Comparison of ENCODE assay signal across 1 cellular context in the genomic region with DNA sequence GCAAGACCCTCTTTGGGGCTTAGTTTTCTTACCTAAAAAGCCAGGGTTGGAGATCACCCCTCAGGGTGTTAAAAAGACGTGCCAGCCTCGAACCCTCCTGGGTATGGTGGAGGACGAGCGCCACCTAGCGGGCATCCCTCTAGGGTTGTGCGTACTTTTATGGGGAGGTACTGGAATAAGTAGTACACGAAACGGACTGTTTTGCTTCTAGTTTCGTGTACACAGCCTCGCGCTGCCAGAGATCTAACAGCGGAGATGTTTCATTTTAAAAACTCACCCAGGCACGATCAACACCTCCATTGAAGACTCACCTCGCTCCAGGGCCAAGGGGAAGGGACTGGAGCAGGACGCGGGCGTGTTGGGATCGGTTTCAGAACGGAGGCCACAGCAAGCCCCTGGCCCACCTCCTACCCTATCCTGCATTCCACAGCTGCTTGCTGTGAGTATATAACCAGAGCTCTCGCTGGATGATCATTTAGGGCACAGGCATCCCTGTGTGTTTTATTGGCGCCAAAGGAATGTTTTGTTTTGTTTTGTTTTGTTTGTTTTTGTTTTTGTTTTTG.
TF ChIP-seq lines count a peak whose summit lies in the region.

No MANE protein-coding gene starts in this region.

TF ChIP-seq in K562, 482 proteins besides CTCF, POLR2A, EP300 and RAD21 (continued from another document and continues in another):
- TF ChIP-seq, protein P1, sequence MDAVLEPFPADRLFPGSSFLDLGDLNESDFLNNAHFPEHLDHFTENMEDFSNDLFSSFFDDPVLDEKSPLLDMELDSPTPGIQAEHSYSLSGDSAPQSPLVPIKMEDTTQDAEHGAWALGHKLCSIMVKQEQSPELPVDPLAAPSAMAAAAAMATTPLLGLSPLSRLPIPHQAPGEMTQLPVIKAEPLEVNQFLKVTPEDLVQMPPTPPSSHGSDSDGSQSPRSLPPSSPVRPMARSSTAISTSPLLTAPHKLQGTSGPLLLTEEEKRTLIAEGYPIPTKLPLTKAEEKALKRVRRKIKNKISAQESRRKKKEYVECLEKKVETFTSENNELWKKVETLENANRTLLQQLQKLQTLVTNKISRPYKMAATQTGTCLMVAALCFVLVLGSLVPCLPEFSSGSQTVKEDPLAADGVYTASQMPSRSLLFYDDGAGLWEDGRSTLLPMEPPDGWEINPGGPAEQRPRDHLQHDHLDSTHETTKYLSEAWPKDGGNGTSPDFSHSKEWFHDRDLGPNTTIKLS (IDR thresholded peaks at IDR 0.05; ENCODE audit: borderline replicate concordance, low read depth), result no peak
- no peak for TF ChIP-seq BMI1 (IDR thresholded peaks at IDR 0.05; ENCODE audit: low read length)
- TF ChIP-seq HNRNPL (IDR thresholded peaks at IDR 0.05; ENCODE audit: low read depth, low read length), result no peak
- no peak for TF ChIP-seq ZNF699 (CRISPR knock-in tag; IDR thresholded peaks at IDR 0.05; ENCODE audit: insufficient replicate concordance)
- TF ChIP-seq STAT5A (IDR thresholded peaks at IDR 0.05; ENCODE audit: borderline replicate concordance, low read length), result no peak
- TF ChIP-seq, protein P2, sequence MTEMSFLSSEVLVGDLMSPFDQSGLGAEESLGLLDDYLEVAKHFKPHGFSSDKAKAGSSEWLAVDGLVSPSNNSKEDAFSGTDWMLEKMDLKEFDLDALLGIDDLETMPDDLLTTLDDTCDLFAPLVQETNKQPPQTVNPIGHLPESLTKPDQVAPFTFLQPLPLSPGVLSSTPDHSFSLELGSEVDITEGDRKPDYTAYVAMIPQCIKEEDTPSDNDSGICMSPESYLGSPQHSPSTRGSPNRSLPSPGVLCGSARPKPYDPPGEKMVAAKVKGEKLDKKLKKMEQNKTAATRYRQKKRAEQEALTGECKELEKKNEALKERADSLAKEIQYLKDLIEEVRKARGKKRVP (CRISPR knock-in tag; IDR thresholded peaks at IDR 0.05), result no peak
- TF ChIP-seq ARID2 (IDR thresholded peaks at IDR 0.05), result peak; percentile 89
- TF ChIP-seq, protein P3, sequence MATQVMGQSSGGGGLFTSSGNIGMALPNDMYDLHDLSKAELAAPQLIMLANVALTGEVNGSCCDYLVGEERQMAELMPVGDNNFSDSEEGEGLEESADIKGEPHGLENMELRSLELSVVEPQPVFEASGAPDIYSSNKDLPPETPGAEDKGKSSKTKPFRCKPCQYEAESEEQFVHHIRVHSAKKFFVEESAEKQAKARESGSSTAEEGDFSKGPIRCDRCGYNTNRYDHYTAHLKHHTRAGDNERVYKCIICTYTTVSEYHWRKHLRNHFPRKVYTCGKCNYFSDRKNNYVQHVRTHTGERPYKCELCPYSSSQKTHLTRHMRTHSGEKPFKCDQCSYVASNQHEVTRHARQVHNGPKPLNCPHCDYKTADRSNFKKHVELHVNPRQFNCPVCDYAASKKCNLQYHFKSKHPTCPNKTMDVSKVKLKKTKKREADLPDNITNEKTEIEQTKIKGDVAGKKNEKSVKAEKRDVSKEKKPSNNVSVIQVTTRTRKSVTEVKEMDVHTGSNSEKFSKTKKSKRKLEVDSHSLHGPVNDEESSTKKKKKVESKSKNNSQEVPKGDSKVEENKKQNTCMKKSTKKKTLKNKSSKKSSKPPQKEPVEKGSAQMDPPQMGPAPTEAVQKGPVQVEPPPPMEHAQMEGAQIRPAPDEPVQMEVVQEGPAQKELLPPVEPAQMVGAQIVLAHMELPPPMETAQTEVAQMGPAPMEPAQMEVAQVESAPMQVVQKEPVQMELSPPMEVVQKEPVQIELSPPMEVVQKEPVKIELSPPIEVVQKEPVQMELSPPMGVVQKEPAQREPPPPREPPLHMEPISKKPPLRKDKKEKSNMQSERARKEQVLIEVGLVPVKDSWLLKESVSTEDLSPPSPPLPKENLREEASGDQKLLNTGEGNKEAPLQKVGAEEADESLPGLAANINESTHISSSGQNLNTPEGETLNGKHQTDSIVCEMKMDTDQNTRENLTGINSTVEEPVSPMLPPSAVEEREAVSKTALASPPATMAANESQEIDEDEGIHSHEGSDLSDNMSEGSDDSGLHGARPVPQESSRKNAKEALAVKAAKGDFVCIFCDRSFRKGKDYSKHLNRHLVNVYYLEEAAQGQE (CRISPR knock-in tag; IDR thresholded peaks at IDR 0.05; ENCODE audit: low read depth), result no peak
- TF ChIP-seq ZBTB7A (IDR thresholded peaks at IDR 0.05; ENCODE audit: borderline replicate concordance, control insufficient read depth, low read depth, low read length), result no peak
- TF ChIP-seq, protein P4, sequence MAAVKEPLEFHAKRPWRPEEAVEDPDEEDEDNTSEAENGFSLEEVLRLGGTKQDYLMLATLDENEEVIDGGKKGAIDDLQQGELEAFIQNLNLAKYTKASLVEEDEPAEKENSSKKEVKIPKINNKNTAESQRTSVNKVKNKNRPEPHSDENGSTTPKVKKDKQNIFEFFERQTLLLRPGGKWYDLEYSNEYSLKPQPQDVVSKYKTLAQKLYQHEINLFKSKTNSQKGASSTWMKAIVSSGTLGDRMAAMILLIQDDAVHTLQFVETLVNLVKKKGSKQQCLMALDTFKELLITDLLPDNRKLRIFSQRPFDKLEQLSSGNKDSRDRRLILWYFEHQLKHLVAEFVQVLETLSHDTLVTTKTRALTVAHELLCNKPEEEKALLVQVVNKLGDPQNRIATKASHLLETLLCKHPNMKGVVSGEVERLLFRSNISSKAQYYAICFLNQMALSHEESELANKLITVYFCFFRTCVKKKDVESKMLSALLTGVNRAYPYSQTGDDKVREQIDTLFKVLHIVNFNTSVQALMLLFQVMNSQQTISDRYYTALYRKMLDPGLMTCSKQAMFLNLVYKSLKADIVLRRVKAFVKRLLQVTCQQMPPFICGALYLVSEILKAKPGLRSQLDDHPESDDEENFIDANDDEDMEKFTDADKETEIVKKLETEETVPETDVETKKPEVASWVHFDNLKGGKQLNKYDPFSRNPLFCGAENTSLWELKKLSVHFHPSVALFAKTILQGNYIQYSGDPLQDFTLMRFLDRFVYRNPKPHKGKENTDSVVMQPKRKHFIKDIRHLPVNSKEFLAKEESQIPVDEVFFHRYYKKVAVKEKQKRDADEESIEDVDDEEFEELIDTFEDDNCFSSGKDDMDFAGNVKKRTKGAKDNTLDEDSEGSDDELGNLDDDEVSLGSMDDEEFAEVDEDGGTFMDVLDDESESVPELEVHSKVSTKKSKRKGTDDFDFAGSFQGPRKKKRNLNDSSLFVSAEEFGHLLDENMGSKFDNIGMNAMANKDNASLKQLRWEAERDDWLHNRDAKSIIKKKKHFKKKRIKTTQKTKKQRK (IDR thresholded peaks at IDR 0.05; ENCODE audit: borderline replicate concordance, low read depth, low read length), result no peak
- TF ChIP-seq THRAP3 (IDR thresholded peaks at IDR 0.05; ENCODE audit: borderline replicate concordance), result no peak
- 0 out of 2 replicates have a peak, but pooled peaks have one; percentile 10 for TF ChIP-seq KLF16 (IDR thresholded peaks at IDR 0.05)
- TF ChIP-seq, protein P5, sequence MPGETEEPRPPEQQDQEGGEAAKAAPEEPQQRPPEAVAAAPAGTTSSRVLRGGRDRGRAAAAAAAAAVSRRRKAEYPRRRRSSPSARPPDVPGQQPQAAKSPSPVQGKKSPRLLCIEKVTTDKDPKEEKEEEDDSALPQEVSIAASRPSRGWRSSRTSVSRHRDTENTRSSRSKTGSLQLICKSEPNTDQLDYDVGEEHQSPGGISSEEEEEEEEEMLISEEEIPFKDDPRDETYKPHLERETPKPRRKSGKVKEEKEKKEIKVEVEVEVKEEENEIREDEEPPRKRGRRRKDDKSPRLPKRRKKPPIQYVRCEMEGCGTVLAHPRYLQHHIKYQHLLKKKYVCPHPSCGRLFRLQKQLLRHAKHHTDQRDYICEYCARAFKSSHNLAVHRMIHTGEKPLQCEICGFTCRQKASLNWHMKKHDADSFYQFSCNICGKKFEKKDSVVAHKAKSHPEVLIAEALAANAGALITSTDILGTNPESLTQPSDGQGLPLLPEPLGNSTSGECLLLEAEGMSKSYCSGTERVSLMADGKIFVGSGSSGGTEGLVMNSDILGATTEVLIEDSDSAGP (CRISPR knock-in tag; IDR thresholded peaks at IDR 0.05), result no peak
- TF ChIP-seq MYNN (IDR thresholded peaks at IDR 0.05), result no peak
- no peak for TF ChIP-seq MYNN (CRISPR knock-in tag; IDR thresholded peaks at IDR 0.05)
- TF ChIP-seq ZNF263 (CRISPR knock-in tag; IDR thresholded peaks at IDR 0.05; ENCODE audit: borderline replicate concordance), result no peak
- TF ChIP-seq JUN (IDR thresholded peaks at IDR 0.05; ENCODE audit: borderline replicate concordance, low read depth, low read length), result no peak
- 0 out of 2 replicates have a peak, but pooled peaks have one; percentile 27 for TF ChIP-seq JUN (CRISPR knock-in tag; IDR thresholded peaks at IDR 0.05; ENCODE audit: borderline replicate concordance)
- TF ChIP-seq, protein P6, sequence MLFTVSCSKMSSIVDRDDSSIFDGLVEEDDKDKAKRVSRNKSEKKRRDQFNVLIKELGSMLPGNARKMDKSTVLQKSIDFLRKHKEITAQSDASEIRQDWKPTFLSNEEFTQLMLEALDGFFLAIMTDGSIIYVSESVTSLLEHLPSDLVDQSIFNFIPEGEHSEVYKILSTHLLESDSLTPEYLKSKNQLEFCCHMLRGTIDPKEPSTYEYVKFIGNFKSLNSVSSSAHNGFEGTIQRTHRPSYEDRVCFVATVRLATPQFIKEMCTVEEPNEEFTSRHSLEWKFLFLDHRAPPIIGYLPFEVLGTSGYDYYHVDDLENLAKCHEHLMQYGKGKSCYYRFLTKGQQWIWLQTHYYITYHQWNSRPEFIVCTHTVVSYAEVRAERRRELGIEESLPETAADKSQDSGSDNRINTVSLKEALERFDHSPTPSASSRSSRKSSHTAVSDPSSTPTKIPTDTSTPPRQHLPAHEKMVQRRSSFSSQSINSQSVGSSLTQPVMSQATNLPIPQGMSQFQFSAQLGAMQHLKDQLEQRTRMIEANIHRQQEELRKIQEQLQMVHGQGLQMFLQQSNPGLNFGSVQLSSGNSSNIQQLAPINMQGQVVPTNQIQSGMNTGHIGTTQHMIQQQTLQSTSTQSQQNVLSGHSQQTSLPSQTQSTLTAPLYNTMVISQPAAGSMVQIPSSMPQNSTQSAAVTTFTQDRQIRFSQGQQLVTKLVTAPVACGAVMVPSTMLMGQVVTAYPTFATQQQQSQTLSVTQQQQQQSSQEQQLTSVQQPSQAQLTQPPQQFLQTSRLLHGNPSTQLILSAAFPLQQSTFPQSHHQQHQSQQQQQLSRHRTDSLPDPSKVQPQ (CRISPR knock-in tag; IDR thresholded peaks at IDR 0.05; ENCODE audit: borderline replicate concordance), result no peak
- TF ChIP-seq ZC3H4 (CRISPR knock-in tag; IDR thresholded peaks at IDR 0.05; ENCODE audit: borderline replicate concordance), result no peak
- TF ChIP-seq ZNF408 (CRISPR knock-in tag; IDR thresholded peaks at IDR 0.05; ENCODE audit: low read depth), result no peak
- no peak for TF ChIP-seq TEAD4 (IDR thresholded peaks at IDR 0.05; ENCODE audit: low read length)
- TF ChIP-seq TEAD4 (CRISPR knock-in tag; IDR thresholded peaks at IDR 0.05; ENCODE audit: borderline replicate concordance), result no peak
- TF ChIP-seq CBX3 (IDR thresholded peaks at IDR 0.05; ENCODE audit: borderline replicate concordance in 1 of 2, low read length in 2 of 2), result no peak
- no peak for TF ChIP-seq GTF2E2 (tag; IDR thresholded peaks at IDR 0.05)
- no peak for TF ChIP-seq ZNF717 (CRISPR knock-in tag; IDR thresholded peaks at IDR 0.05)
- 0 out of 2 replicates have a peak, but pooled peaks have one; percentile 29 for TF ChIP-seq BHLHE40 (IDR thresholded peaks at IDR 0.05; ENCODE audit: low read length)
- TF ChIP-seq ZNF124 (CRISPR knock-in tag; IDR thresholded peaks at IDR 0.05), result no peak
- TF ChIP-seq ELF4 (CRISPR knock-in tag; IDR thresholded peaks at IDR 0.05), result no peak
- 0 out of 2 replicates have a peak, but pooled peaks have one; percentile 28 for TF ChIP-seq TARDBP (IDR thresholded peaks at IDR 0.05)
- no peak for TF ChIP-seq ILF3 (IDR thresholded peaks at IDR 0.05; ENCODE audit: borderline replicate concordance)
- peak; percentile 82 for TF ChIP-seq CC2D1A (IDR thresholded peaks at IDR 0.05)
- TF ChIP-seq CXXC5 (CRISPR knock-in tag; IDR thresholded peaks at IDR 0.05), result 0 out of 2 replicates have a peak, but pooled peaks have one; percentile 29
- no peak for TF ChIP-seq ZBTB1 (CRISPR knock-in tag; IDR thresholded peaks at IDR 0.05; ENCODE audit: borderline replicate concordance, low read depth)
- TF ChIP-seq CTBP1 (IDR thresholded peaks at IDR 0.05; ENCODE audit: borderline replicate concordance), result no peak
- TF ChIP-seq, protein P7, sequence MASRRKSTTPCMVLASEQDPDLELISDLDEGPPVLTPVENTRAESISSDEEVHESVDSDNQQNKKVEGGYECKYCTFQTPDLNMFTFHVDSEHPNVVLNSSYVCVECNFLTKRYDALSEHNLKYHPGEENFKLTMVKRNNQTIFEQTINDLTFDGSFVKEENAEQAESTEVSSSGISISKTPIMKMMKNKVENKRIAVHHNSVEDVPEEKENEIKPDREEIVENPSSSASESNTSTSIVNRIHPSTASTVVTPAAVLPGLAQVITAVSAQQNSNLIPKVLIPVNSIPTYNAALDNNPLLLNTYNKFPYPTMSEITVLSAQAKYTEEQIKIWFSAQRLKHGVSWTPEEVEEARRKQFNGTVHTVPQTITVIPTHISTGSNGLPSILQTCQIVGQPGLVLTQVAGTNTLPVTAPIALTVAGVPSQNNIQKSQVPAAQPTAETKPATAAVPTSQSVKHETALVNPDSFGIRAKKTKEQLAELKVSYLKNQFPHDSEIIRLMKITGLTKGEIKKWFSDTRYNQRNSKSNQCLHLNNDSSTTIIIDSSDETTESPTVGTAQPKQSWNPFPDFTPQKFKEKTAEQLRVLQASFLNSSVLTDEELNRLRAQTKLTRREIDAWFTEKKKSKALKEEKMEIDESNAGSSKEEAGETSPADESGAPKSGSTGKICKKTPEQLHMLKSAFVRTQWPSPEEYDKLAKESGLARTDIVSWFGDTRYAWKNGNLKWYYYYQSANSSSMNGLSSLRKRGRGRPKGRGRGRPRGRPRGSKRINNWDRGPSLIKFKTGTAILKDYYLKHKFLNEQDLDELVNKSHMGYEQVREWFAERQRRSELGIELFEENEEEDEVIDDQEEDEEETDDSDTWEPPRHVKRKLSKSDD (conservative IDR thresholded peaks at IDR 0.05; ENCODE audit: low read length), result no peak
- TF ChIP-seq ZNF140 (CRISPR knock-in tag; IDR thresholded peaks at IDR 0.05), result no peak
- peak in 1 of 2 experiments; percentile 30; a peak in 1 of 4 replicates for TF ChIP-seq MAZ (CRISPR knock-in tag; conservative IDR thresholded peaks at IDR 0.05 in 1 of 2, IDR thresholded peaks at IDR 0.05 in 1 of 2)
- TF ChIP-seq KDM1A (IDR thresholded peaks at IDR 0.05), result peak in 1 of 2 experiments; percentile 87; a peak in 2 of 4 replicates
- TF ChIP-seq, protein P8, sequence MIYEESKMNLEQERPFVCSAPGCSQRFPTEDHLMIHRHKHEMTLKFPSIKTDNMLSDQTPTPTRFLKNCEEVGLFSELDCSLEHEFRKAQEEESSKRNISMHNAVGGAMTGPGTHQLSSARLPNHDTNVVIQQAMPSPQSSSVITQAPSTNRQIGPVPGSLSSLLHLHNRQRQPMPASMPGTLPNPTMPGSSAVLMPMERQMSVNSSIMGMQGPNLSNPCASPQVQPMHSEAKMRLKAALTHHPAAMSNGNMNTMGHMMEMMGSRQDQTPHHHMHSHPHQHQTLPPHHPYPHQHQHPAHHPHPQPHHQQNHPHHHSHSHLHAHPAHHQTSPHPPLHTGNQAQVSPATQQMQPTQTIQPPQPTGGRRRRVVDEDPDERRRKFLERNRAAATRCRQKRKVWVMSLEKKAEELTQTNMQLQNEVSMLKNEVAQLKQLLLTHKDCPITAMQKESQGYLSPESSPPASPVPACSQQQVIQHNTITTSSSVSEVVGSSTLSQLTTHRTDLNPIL (CRISPR knock-in tag; IDR thresholded peaks at IDR 0.05), result no peak
- TF ChIP-seq ZBED1 (IDR thresholded peaks at IDR 0.05), result no peak
- peak; percentile 57; the same call in 1 of the 2 replicates for TF ChIP-seq RB1 (IDR thresholded peaks at IDR 0.05; ENCODE audit: low read depth)
- no peak for TF ChIP-seq TEAD2 (tag; IDR thresholded peaks at IDR 0.05)
